ENCODE assay signal across 33 cellular contexts in genomic region chr14:26383286-26383685, GRCh38.
"Had no signal": no experiment of that assay in that cellular context is flagged by ENCODE, and none has a peak within 500 bp of the region (broad histone marks: within the 10 kb centered on the region; RNA-seq: fewer than 3 reads in every experiment).

No MANE protein-coding gene starts in this region.

- H3K4me3 Mint-ChIP-seq: activated B cell treated with CpG ODN at 0.5 μM for 24 hours; activated CD8-positive, alpha-beta T cell treated with anti-CD3 and anti-CD28 coated beads for 36 hours; activated naive CD8-positive, alpha-beta T cell; activated T-cell treated with anti-CD3 and anti-CD28 coated beads, Interleukin-2, amount 50 U/mL, for 4 hours; activated T-helper 17 cell treated with anti-CD3 and anti-CD28 coated beads, Interleukin-2, amount 50 U/mL, for 72 hours; T-helper 17 cell; T-helper 2 cell treated with Interferon-gamma antibody and Interleukin-4, amounts not matched to agents 5 μg/mL and 100 μg/mL, for 36 hours had no signal

- H3K4me1 Mint-ChIP-seq: activated B cell treated with CpG ODN at 0.5 μM for 24 hours; activated T-helper 17 cell treated with anti-CD3 and anti-CD28 coated beads, Interleukin-2, amount 50 U/mL, for 72 hours; T-helper 17 cell had no signal

- H3K36me3 Mint-ChIP-seq: activated naive CD8-positive, alpha-beta T cell had no signal

- H3K36me3 ChIP-seq: brain microvascular endothelial cell, colonic mucosa, heart left ventricle, WERI-Rb-1 had no signal

- H3K4me1 ChIP-seq: colonic mucosa, heart left ventricle had no signal

- DNase-seq: activated B cell treated with CpG ODN at 0.5 μM for 24 hours; activated CD4-positive, alpha-beta T cell treated with anti-CD3 and anti-CD28 coated beads for 48 hours; activated CD4-positive, alpha-beta T cell treated with anti-CD3 and anti-CD28 coated beads, Interleukin-2, amount 50 U/mL, for 1 hour; activated CD4-positive, alpha-beta T cell treated with anti-CD3 and anti-CD28 coated beads, Interleukin-2, amount 50 U/mL, for 48 hours; activated CD8-positive, alpha-beta memory T cell treated with anti-CD3 and anti-CD28 coated beads for 24 hours; activated CD8-positive, alpha-beta T cell treated with anti-CD3 and anti-CD28 coated beads for 36 hours; activated effector memory CD4-positive, alpha-beta T cell treated with Interleukin-2 at 50 U/mL for 16 hours; activated gamma-delta T cell treated with Interleukin-2 at 50 U/mL for 16 hours; activated naive CD4-positive, alpha-beta T cell treated with anti-CD3 and anti-CD28 coated beads, Interleukin-2, amount 50 U/mL, for 16 hours; activated naive CD4-positive, alpha-beta T cell treated with Interleukin-2 at 50 U/mL for 16 hours; activated T-cell treated with anti-CD3 and anti-CD28 coated beads, Interleukin-2, amount 50 U/mL, for 4 hours; amniotic stem cell; anterior cingulate cortex; brain microvascular endothelial cell; central memory CD4-positive, alpha-beta T cell; cerebellar nuclear complex; colonic mucosa; effector CD8-positive, alpha-beta T cell; foreskin fibroblast; glutamatergic neuron; heart left ventricle; T-helper 1 cell; T-helper 17 cell; T1000; WERI-Rb-1 had no signal

- H3K27ac Mint-ChIP-seq: activated B cell treated with CpG ODN at 0.5 μM for 24 hours; activated CD8-positive, alpha-beta T cell treated with anti-CD3 and anti-CD28 coated beads for 36 hours; activated naive CD8-positive, alpha-beta T cell; activated T-helper 17 cell treated with anti-CD3 and anti-CD28 coated beads, Interleukin-2, amount 50 U/mL, for 72 hours; T-helper 17 cell; T-helper 2 cell treated with Interferon-gamma antibody and Interleukin-4, amounts not matched to agents 5 μg/mL and 100 μg/mL, for 36 hours had no signal

- H3K27me3 Mint-ChIP-seq: activated B cell treated with CpG ODN at 0.5 μM for 24 hours; activated CD8-positive, alpha-beta T cell treated with anti-CD3 and anti-CD28 coated beads for 36 hours; activated naive CD8-positive, alpha-beta T cell; activated T-helper 17 cell treated with anti-CD3 and anti-CD28 coated beads, Interleukin-2, amount 50 U/mL, for 72 hours; T-helper 17 cell had no signal

- H3K27me3 ChIP-seq: brain microvascular endothelial cell, colonic mucosa, heart left ventricle had no signal

- H3K4me3 ChIP-seq: colonic mucosa, heart left ventricle had no signal

- H3K27ac ChIP-seq: brain microvascular endothelial cell, colonic mucosa, heart left ventricle, WERI-Rb-1 had no signal

- H3K9me3 ChIP-seq: colonic mucosa, heart left ventricle had no signal

- ATAC-seq: activated CD4-positive, CD25-positive, alpha-beta regulatory T cell treated with anti-CD3 and anti-CD28 coated beads, Interleukin-2, amount 50 U/mL, for 24 hours; activated CD8-positive, alpha-beta T cell treated with anti-CD3 and anti-CD28 coated beads for 36 hours; activated T-cell treated with anti-CD3 and anti-CD28 coated beads, Interleukin-2, amount 50 U/mL, for 4 hours; activated T-helper 17 cell treated with anti-CD3 and anti-CD28 coated beads, Interleukin-2, amount 50 U/mL, for 72 hours; esophagus mucosa; heart left ventricle; T-helper 17 cell had no signal

- FAIRE-seq: astrocyte, bronchial epithelial cell, frontal cortex had no signal
